Comparison of ENCODE assay signal across 23 cellular contexts in genomic region chr11:50088231-50088630, GRCh38. TPM values are rescaled to one million over a fixed set of nuclear protein-coding genes. Genes with fewer than 3 reads are reported as not detected.
DNase-seq lines count a peak whose midpoint lies in the region; FAIRE-seq and TF ChIP-seq lines count a peak whose summit lies in the region.
"Had no signal": no experiment of that assay in that cellular context is flagged by ENCODE, and none has a peak within 500 bp of the region (broad histone marks: within the 10 kb centered on the region; RNA-seq: fewer than 3 reads in every experiment).

No MANE protein-coding gene starts in this region.

- no peaks in the 10 kb centered on the region for H3K9me3 ChIP-seq in breast epithelium
- H3K9me3 ChIP-seq: BE2C had no signal

- H3K27me3 Mint-ChIP-seq in MCF 10A (ENCODE audit: insufficient read depth, unreplicated experiment) = no peaks in the 10 kb centered on the region
- H3K27me3 Mint-ChIP-seq in activated CD4-positive, alpha-beta T cell treated with anti-CD3 and anti-CD28 coated beads, Interleukin-2, amount 10 ng/mL, durations not matched to agents 24 days and 14 days = no peaks in the 10 kb centered on the region
- H3K27me3 Mint-ChIP-seq: CD4-positive, CD25-positive, alpha-beta regulatory T cell; CD8-positive, alpha-beta memory T cell had no signal

- intact Hi-C loops in MCF 10A (cut with micrococcal nuclease) = no loop called here
- intact Hi-C loops in breast epithelium (cut with DNase I; ENCODE audit: low total_unique reads) = no loop called here
- intact Hi-C loops in activated CD4-positive, alpha-beta T cell treated with anti-CD3 and anti-CD28 coated beads, Interleukin-2, amount 10 ng/mL, durations not matched to agents 24 days and 14 days (cut with micrococcal nuclease) = no loop called here

- FAIRE-seq in RCC 7860 (lab: Jason Lieb, UNC) = no peak
- no peak for FAIRE-seq in bronchial epithelial cell (lab: Jason Lieb, UNC)
- FAIRE-seq: H54 had no signal

- peaks cover 6% of the 10 kb centered on the region for H3K4me1 Mint-ChIP-seq in MCF 10A (ENCODE audit: insufficient read depth, unreplicated experiment)
- H3K4me1 Mint-ChIP-seq in activated CD4-positive, alpha-beta T cell treated with anti-CD3 and anti-CD28 coated beads, Interleukin-2, amount 10 ng/mL, durations not matched to agents 24 days and 14 days = no peaks in the 10 kb centered on the region
- H3K4me1 Mint-ChIP-seq: CD4-positive, CD25-positive, alpha-beta regulatory T cell; CD8-positive, alpha-beta memory T cell; GM23338 had no signal

- no peak overlapping the region for H3K4me3 Mint-ChIP-seq in MCF 10A (ENCODE audit: unreplicated experiment)
- no peak overlapping the region for H3K4me3 Mint-ChIP-seq in activated CD4-positive, alpha-beta T cell treated with anti-CD3 and anti-CD28 coated beads, Interleukin-2, amount 10 ng/mL, durations not matched to agents 24 days and 14 days
- H3K4me3 Mint-ChIP-seq: CD4-positive, CD25-positive, alpha-beta regulatory T cell; CD8-positive, alpha-beta memory T cell; GM23338 had no signal

- H3K4me1 ChIP-seq in breast epithelium = no peaks in the 10 kb centered on the region
- H3K4me1 ChIP-seq: BE2C had no signal

- peaks cover 3% of the 10 kb centered on the region for H3K9me3 Mint-ChIP-seq in MCF 10A (ENCODE audit: unreplicated experiment)
- H3K9me3 Mint-ChIP-seq in activated CD4-positive, alpha-beta T cell treated with anti-CD3 and anti-CD28 coated beads, Interleukin-2, amount 10 ng/mL, durations not matched to agents 24 days and 14 days = peaks cover 9% of the 10 kb centered on the region

- no peak overlapping the region for H3K27ac ChIP-seq in breast epithelium
- H3K27ac ChIP-seq: HL-60 had no signal

- H3K27ac Mint-ChIP-seq in MCF 10A (ENCODE audit: low read depth, unreplicated experiment) = no peak overlapping the region
- no peak overlapping the region for H3K27ac Mint-ChIP-seq in activated CD4-positive, alpha-beta T cell treated with anti-CD3 and anti-CD28 coated beads, Interleukin-2, amount 10 ng/mL, durations not matched to agents 24 days and 14 days
- H3K27ac Mint-ChIP-seq: CD4-positive, CD25-positive, alpha-beta regulatory T cell; CD8-positive, alpha-beta memory T cell; GM23338 had no signal

- H3K36me3 ChIP-seq in breast epithelium (no peaks in the 10 kb centered on the region), bronchial epithelial cell (ENCODE audit: control insufficient read depth, insufficient read depth, low read length) (no peaks in the 10 kb centered on the region)
- H3K36me3 ChIP-seq: BE2C had no signal

- H3K4me3 ChIP-seq in breast epithelium (no peak overlapping the region), bronchial epithelial cell (ENCODE audit: low read depth, low read length) (no peak overlapping the region)
- H3K4me3 ChIP-seq: GM23338 had no signal

- peaks cover 5% of the 10 kb centered on the region for H3K36me3 Mint-ChIP-seq in MCF 10A (ENCODE audit: insufficient read depth, unreplicated experiment)
- no peaks in the 10 kb centered on the region for H3K36me3 Mint-ChIP-seq in activated CD4-positive, alpha-beta T cell treated with anti-CD3 and anti-CD28 coated beads, Interleukin-2, amount 10 ng/mL, durations not matched to agents 24 days and 14 days (ENCODE audit: low read depth)
- H3K36me3 Mint-ChIP-seq: CD4-positive, CD25-positive, alpha-beta regulatory T cell; CD8-positive, alpha-beta memory T cell had no signal

- POLR2A ChIA-PET in MCF 10A (lab: Yijun Ruan, JAX) = interaction anchor here (0.6 kb wide), 1 partner anchor 28 kb away, joined by 3 read pairs; no protein-coding TSS in a partner anchor

- H3K27me3 ChIP-seq in breast epithelium = no peaks in the 10 kb centered on the region
- no peaks in the 10 kb centered on the region for H3K27me3 ChIP-seq in bronchial epithelial cell (ENCODE audit: control insufficient read depth, insufficient read depth, low read length)
- H3K27me3 ChIP-seq: BE2C had no signal

- BruUV-seq in MCF 10A (replicated peaks; lab: Mats Ljungman, UMichigan) = no TSS peak

- TF ChIP-seq CTCF in MCF 10A (IDR thresholded peaks at IDR 0.05; ENCODE audit: unreplicated experiment) (no peak), breast epithelium (IDR thresholded peaks at IDR 0.05) (no peak), bronchial epithelial cell (IDR thresholded peaks at IDR 0.05; ENCODE audit: insufficient read depth, low read length, severe bottlenecking) (no peak)

- no peak for TF ChIP-seq POLR2A in breast epithelium (IDR thresholded peaks at IDR 0.05)

- CTCF ChIA-PET in MCF 10A (lab: Yijun Ruan, JAX) = no interaction called here

- DNase-seq in MCF 10A (ENCODE audit: unreplicated experiment) = peak; percentile 39
- DNase-seq in breast epithelium (ENCODE audit: low spot score in 2 of 2) = no peak
- peak; percentile 47 for DNase-seq in RCC 7860 (ENCODE audit: low spot score)
- peak; percentile 70 for DNase-seq in bronchial epithelial cell (ENCODE audit: low read depth)
- DNase-seq in kidney tubule cell (ENCODE audit: low spot score) = peak; percentile 61
- no peak for DNase-seq in SHP77 (lab: John Stamatoyannopoulos, UW)
- DNase-seq in NCI-H128 (lab: John Stamatoyannopoulos, UW; ENCODE audit: unreplicated experiment) = no peak
- DNase-seq in activated CD4-positive, alpha-beta T cell treated with anti-CD3 and anti-CD28 coated beads, Interleukin-2, amount 10 ng/mL, durations not matched to agents 24 days and 14 days = no peak
- DNase-seq: 8988T; BE2C; C1 segment of cervical spinal cord; CD4-positive, CD25-positive, alpha-beta regulatory T cell; CD8-positive, alpha-beta memory T cell; COR-L47; DMS 273 treated with DMSO at 0.1 percent for 48 hours; DMS79; GF-D8; HCEC 1CT; IMR-90 had no signal

RNA-seq across cellular contexts. Expression of gene OR4C45, which starts 55.6 kb away (rescaled TPM):
- not detected in 2 replicates for total RNA-seq in MCF 10A (2022)
- total RNA-seq in breast epithelium = not detected
- not detected in 2 replicates for total RNA-seq in bronchial epithelial cell
- total RNA-seq in activated CD4-positive, alpha-beta T cell treated with anti-CD3 and anti-CD28 coated beads, Interleukin-2, amount 10 ng/mL, durations not matched to agents 24 days and 14 days = not detected in 2 replicates
- total RNA-seq: CD4-positive, CD25-positive, alpha-beta regulatory T cell; CD8-positive, alpha-beta memory T cell; Daoy; GM23338; IMR-90 had no signal

Comparison
In these comparisons a context has a peak if more than half of its experiments do, and no peak if none do; other contexts are left out.
1. DNase-seq: peak in MCF 10A (single experiment), RCC 7860 (single experiment), bronchial epithelial cell (single experiment) and kidney tubule cell (single experiment); none in breast epithelium (0 of 2), SHP77 (0 of 2), NCI-H128 (single experiment) and activated CD4-positive, alpha-beta T cell treated with anti-CD3 and anti-CD28 coated beads, Interleukin-2, amount 10 ng/mL, durations not matched to agents 24 days and 14 days (single experiment).